Comparison of ENCODE assay signal across 1 cellular context in the genomic region with DNA sequence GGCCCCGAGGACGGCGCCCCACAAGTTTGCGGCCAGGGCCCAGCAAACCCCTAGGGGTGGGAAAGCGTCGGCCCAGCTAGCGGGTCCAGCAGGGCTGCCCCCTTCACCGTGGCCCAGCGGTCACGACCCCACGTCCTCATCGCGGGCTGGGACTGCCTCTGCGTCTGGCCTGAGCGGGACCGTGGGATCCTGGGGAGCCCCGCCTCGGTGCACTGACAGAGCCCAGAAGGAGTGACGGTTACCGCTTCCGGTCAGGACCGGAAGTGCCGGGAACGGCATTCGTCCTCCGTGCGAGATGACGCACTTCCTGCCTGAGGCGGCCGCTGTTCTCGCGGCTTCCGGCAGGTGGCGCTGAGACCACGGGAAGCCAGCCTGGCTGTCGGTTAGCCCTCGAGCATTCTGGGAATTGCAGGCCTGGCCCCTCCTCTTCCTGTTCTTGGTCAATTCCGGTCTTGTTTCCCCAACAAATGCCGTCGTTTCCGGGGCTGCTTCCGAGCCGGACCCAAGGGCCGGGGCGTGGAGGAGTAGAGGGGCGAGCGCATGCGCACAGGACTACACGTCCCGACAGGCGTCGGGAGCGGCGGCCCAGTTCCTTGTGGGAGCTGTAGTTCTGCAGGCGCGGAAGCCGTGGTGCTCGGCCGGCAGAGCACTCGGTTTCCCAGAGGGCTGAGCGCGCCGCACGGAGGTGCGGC.
A peak's percentile ranks its signal among the peaks of the same experiment; 100 is the strongest.
TF ChIP-seq lines count a peak whose summit lies in the region.

A gene (plus strand): TSS at position 682 of the 692 bp plus-strand sequence. CDS start 1,884 bp downstream, outside the sequence.

TF ChIP-seq in HepG2, 621 proteins besides CTCF, POLR2A, EP300 and RAD21 (continued from another document and continues in another):
- TF ChIP-seq ZNF138 (CRISPR knock-in tag; IDR thresholded peaks at IDR 0.05; ENCODE audit: low read depth) (peak; percentile 86), ZNF615 (CRISPR knock-in tag; IDR thresholded peaks at IDR 0.05; ENCODE audit: borderline replicate concordance) (no peak; the same call in 1 of the 2 replicates), ZNF547 (CRISPR knock-in tag; IDR thresholded peaks at IDR 0.05) (peak; percentile 42; the same call in 1 of the 2 replicates), RBM39 (IDR thresholded peaks at IDR 0.05; ENCODE audit: low read depth, low read length, poor library complexity, severe bottlenecking) (no peak), ZNF737 (CRISPR knock-in tag; IDR thresholded peaks at IDR 0.05; ENCODE audit: borderline replicate concordance) (no peak), RBM22 (optimal IDR thresholded peaks at IDR 0.05; ENCODE audit: low read length) (no peak), PAX8 (CRISPR knock-in tag; IDR thresholded peaks at IDR 0.05; ENCODE audit: borderline replicate concordance) (no peak; the same call in 1 of the 2 replicates), PPARG (CRISPR knock-in tag; conservative IDR thresholded peaks at IDR 0.05) (0 out of 2 replicates have a peak, but pooled peaks have one; percentile 10), GATAD1 (CRISPR knock-in tag; IDR thresholded peaks at IDR 0.05) (peak; percentile 96), ZNF773 (CRISPR knock-in tag; IDR thresholded peaks at IDR 0.05; ENCODE audit: borderline replicate concordance) (no peak), ZC3H13 (CRISPR knock-in tag; IDR thresholded peaks at IDR 0.05) (0 out of 2 replicates have a peak, but pooled peaks have one; percentile 38), ZBTB20 (CRISPR knock-in tag; IDR thresholded peaks at IDR 0.05; ENCODE audit: borderline replicate concordance, low read depth) (peak; percentile 80; the same call in 1 of the 2 replicates), CHCHD3 (CRISPR knock-in tag; IDR thresholded peaks at IDR 0.05) (0 out of 2 replicates have a peak, but pooled peaks have one; percentile 66), ZKSCAN1 (IDR thresholded peaks at IDR 0.05; ENCODE audit: low read length) (no peak), ZNF441 (CRISPR knock-in tag; IDR thresholded peaks at IDR 0.05; ENCODE audit: borderline replicate concordance) (peak; percentile 83; the same call in 1 of the 2 replicates), PLRG1 (conservative IDR thresholded peaks at IDR 0.05) (no peak), TBX2 (CRISPR knock-in tag; IDR thresholded peaks at IDR 0.05; ENCODE audit: borderline replicate concordance) (peak; percentile 85), ZNF761 (CRISPR knock-in tag; conservative IDR thresholded peaks at IDR 0.05) (peak; percentile 38), ZNF556 (CRISPR knock-in tag; IDR thresholded peaks at IDR 0.05; ENCODE audit: borderline replicate concordance) (peak; percentile 62), MXI1 (IDR thresholded peaks at IDR 0.05; ENCODE audit: borderline replicate concordance, low read depth, low read length) (peak; percentile 83), CENPT (CRISPR knock-in tag; IDR thresholded peaks at IDR 0.05; ENCODE audit: low read depth) (no peak), ZNF484 (CRISPR knock-in tag; IDR thresholded peaks at IDR 0.05; ENCODE audit: borderline replicate concordance, low read depth) (no peak), YEATS2 (CRISPR knock-in tag; IDR thresholded peaks at IDR 0.05; ENCODE audit: borderline replicate concordance) (peak; percentile 98), ZNF446 (CRISPR knock-in tag; IDR thresholded peaks at IDR 0.05) (peak; percentile 92; the same call in 1 of the 2 replicates), KDM1A (CRISPR knock-in tag; IDR thresholded peaks at IDR 0.05) (no peak), NFE2L1 (CRISPR knock-in tag; IDR thresholded peaks at IDR 0.05; ENCODE audit: borderline replicate concordance) (0 out of 2 replicates have a peak, but pooled peaks have one; percentile 55), LCORL (IDR thresholded peaks at IDR 0.05) (no peak), LCORL (CRISPR knock-in tag; IDR thresholded peaks at IDR 0.05) (peak; percentile 94), AHR (CRISPR knock-in tag; IDR thresholded peaks at IDR 0.05) (peak; percentile 67; the same call in 1 of the 2 replicates)
- TF ChIP-seq, protein P1, sequence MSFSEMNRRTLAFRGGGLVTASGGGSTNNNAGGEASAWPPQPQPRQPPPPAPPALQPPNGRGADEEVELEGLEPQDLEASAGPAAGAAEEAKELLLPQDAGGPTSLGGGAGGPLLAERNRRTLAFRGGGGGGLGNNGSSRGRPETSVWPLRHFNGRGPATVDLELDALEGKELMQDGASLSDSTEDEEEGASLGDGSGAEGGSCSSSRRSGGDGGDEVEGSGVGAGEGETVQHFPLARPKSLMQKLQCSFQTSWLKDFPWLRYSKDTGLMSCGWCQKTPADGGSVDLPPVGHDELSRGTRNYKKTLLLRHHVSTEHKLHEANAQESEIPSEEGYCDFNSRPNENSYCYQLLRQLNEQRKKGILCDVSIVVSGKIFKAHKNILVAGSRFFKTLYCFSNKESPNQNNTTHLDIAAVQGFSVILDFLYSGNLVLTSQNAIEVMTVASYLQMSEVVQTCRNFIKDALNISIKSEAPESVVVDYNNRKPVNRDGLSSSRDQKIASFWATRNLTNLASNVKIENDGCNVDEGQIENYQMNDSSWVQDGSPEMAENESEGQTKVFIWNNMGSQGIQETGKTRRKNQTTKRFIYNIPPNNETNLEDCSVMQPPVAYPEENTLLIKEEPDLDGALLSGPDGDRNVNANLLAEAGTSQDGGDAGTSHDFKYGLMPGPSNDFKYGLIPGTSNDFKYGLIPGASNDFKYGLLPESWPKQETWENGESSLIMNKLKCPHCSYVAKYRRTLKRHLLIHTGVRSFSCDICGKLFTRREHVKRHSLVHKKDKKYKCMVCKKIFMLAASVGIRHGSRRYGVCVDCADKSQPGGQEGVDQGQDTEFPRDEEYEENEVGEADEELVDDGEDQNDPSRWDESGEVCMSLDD (CRISPR knock-in tag; IDR thresholded peaks at IDR 0.05; ENCODE audit: borderline replicate concordance), result 0 out of 2 replicates have a peak, but pooled peaks have one; percentile 50
- TF ChIP-seq, protein P2, sequence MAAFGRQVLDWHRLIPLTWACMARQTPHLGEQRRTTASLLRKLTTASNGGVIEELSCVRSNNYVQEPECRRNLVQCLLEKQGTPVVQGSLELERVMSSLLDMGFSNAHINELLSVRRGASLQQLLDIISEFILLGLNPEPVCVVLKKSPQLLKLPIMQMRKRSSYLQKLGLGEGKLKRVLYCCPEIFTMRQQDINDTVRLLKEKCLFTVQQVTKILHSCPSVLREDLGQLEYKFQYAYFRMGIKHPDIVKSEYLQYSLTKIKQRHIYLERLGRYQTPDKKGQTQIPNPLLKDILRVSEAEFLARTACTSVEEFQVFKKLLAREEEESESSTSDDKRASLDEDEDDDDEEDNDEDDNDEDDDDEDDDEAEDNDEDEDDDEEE (CRISPR knock-in tag; IDR thresholded peaks at IDR 0.05), result no peak; the same call in 1 of the 2 replicates
- TF ChIP-seq, protein P3, sequence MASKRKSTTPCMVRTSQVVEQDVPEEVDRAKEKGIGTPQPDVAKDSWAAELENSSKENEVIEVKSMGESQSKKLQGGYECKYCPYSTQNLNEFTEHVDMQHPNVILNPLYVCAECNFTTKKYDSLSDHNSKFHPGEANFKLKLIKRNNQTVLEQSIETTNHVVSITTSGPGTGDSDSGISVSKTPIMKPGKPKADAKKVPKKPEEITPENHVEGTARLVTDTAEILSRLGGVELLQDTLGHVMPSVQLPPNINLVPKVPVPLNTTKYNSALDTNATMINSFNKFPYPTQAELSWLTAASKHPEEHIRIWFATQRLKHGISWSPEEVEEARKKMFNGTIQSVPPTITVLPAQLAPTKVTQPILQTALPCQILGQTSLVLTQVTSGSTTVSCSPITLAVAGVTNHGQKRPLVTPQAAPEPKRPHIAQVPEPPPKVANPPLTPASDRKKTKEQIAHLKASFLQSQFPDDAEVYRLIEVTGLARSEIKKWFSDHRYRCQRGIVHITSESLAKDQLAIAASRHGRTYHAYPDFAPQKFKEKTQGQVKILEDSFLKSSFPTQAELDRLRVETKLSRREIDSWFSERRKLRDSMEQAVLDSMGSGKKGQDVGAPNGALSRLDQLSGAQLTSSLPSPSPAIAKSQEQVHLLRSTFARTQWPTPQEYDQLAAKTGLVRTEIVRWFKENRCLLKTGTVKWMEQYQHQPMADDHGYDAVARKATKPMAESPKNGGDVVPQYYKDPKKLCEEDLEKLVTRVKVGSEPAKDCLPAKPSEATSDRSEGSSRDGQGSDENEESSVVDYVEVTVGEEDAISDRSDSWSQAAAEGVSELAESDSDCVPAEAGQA (IDR thresholded peaks at IDR 0.05; ENCODE audit: low read depth), result peak; percentile 99
- TF ChIP-seq, protein P3 (CRISPR knock-in tag; IDR thresholded peaks at IDR 0.05; ENCODE audit: borderline replicate concordance), result no peak
- TF ChIP-seq, protein P4, sequence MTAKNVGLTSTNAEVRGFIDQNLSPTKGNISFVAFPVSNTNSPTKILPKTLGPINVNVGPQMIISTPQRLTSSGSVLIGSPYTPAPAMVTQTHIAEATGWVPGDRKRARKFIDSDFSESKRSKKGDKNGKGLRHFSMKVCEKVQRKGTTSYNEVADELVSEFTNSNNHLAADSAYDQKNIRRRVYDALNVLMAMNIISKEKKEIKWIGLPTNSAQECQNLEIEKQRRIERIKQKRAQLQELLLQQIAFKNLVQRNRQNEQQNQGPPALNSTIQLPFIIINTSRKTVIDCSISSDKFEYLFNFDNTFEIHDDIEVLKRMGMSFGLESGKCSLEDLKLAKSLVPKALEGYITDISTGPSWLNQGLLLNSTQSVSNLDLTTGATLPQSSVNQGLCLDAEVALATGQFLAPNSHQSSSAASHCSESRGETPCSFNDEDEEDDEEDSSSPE (CRISPR knock-in tag; IDR thresholded peaks at IDR 0.05), result peak; percentile 53; the same call in 1 of the 2 replicates
- TF ChIP-seq, protein P5, sequence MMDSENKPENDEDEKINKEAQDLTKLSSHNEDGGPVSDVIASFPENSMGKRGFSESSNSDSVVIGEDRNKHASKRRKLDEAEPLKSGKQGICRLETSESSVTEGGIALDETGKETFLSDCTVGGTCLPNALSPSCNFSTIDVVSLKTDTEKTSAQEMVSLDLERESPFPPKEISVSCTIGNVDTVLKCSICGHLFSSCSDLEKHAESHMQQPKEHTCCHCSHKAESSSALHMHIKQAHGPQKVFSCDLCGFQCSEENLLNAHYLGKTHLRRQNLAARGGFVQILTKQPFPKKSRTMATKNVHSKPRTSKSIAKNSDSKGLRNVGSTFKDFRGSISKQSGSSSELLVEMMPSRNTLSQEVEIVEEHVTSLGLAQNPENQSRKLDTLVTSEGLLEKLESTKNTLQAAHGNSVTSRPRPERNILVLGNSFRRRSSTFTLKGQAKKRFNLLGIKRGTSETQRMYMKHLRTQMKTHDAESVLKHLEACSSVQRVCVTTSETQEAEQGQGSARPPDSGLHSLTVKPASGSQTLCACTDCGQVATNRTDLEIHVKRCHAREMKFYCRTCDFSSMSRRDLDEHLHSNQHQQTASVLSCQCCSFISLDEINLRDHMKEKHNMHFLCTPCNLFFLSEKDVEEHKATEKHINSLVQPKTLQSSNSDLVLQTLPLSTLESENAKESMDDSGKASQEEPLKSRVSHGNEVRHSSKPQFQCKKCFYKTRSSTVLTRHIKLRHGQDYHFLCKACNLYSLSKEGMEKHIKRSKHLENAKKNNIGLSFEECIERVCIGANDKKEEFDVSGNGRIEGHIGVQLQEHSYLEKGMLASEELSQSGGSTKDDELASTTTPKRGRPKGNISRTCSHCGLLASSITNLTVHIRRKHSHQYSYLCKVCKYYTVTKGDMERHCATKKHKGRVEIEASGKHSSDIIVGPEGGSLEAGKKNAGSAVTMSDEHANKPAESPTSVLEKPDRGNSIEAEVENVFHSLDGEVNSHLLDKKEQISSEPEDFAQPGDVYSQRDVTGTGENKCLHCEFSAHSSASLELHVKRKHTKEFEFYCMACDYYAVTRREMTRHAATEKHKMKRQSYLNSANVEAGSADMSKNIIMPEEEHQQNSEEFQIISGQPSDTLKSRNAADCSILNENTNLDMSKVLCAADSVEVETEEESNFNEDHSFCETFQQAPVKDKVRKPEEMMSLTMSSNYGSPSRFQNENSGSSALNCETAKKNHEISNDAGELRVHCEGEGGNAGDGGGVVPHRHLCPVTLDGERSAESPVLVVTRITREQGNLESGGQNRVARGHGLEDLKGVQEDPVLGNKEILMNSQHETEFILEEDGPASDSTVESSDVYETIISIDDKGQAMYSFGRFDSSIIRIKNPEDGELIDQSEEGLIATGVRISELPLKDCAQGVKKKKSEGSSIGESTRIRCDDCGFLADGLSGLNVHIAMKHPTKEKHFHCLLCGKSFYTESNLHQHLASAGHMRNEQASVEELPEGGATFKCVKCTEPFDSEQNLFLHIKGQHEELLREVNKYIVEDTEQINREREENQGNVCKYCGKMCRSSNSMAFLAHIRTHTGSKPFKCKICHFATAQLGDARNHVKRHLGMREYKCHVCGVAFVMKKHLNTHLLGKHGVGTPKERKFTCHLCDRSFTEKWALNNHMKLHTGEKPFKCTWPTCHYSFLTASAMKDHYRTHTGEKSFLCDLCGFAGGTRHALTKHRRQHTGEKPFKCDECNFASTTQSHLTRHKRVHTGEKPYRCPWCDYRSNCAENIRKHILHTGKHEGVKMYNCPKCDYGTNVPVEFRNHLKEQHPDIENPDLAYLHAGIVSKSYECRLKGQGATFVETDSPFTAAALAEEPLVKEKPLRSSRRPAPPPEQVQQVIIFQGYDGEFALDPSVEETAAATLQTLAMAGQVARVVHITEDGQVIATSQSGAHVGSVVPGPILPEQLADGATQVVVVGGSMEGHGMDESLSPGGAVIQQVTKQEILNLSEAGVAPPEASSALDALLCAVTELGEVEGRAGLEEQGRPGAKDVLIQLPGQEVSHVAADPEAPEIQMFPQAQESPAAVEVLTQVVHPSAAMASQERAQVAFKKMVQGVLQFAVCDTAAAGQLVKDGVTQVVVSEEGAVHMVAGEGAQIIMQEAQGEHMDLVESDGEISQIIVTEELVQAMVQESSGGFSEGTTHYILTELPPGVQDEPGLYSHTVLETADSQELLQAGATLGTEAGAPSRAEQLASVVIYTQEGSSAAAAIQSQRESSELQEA (CRISPR knock-in tag; IDR thresholded peaks at IDR 0.05; ENCODE audit: not compliant biosample characterization), result no peak
- TF ChIP-seq, protein P6, sequence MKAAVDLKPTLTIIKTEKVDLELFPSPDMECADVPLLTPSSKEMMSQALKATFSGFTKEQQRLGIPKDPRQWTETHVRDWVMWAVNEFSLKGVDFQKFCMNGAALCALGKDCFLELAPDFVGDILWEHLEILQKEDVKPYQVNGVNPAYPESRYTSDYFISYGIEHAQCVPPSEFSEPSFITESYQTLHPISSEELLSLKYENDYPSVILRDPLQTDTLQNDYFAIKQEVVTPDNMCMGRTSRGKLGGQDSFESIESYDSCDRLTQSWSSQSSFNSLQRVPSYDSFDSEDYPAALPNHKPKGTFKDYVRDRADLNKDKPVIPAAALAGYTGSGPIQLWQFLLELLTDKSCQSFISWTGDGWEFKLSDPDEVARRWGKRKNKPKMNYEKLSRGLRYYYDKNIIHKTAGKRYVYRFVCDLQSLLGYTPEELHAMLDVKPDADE (CRISPR knock-in tag; IDR thresholded peaks at IDR 0.05), result no peak; the same call in 1 of the 2 replicates
